Comparison of ENCODE assay signal across 1 cellular context in the genomic region with DNA sequence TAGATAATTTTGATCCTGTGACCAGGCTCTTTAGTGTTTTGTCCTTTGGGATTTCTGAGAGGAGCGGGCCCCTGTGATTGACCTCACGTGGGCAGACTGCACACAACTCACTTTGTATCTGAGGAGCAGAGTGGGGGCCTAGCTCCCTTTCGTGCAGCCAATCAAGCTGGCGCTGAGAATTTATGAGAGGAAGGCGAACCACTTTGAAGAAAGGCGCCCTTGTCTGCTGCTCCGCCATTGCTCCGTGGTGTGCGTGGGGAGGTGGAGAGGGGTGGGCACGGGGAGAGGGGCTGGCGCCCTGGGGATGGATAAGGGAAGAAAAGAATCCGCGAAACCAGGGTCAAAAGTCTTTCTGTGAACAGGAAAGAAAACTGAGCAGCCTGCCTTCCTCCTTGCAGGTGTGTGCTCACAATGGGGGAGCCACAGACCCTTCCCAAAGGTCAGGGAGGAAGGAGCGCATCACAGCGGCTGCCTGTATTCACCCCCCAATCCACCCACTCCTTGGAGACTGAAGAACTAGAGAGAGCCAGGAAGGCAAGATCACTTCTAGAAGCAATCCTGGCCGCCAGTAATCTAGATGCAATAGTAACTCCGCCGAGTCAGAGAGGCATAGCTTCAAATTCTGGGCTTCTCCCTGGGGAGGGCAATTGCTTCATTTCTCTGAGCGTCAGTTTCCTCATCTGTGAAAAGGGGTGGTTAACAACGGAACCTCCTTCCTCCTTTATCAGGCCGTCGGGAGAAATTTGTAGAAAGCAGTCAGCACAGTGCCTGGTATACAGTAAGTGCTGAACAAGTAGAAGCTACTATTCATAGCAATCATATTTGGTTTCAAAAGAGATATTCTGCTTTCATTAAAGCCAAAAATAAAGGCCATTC.
TF ChIP-seq lines count a peak whose summit lies in the region.

No MANE protein-coding gene starts in this region.

TF ChIP-seq in GM23338, 12 proteins besides CTCF, POLR2A, EP300 and RAD21 (continued from another document):
- TF ChIP-seq ZNF331 (CRISPR knock-in tag; IDR thresholded peaks at IDR 0.05; ENCODE audit: low read depth) (no peak), NANOG (IDR thresholded peaks at IDR 0.05; ENCODE audit: borderline replicate concordance) (no peak), STAT1 (IDR thresholded peaks at IDR 0.05; ENCODE audit: unreplicated experiment) (no peak)
